Comparison of ENCODE assay signal across 1 cellular context in genomic region chr6:27251672-27252251, GRCh38.
TF ChIP-seq lines count a peak whose summit lies in the region.

No MANE protein-coding gene starts in this region.

TF ChIP-seq in K562, 482 proteins besides CTCF, POLR2A, EP300 and RAD21 (continued from another document and continues in another):
- TF ChIP-seq CREB5 (CRISPR knock-in tag; IDR thresholded peaks at IDR 0.05) (no peak), DDX20 (tag; IDR thresholded peaks at IDR 0.05; ENCODE audit: low read depth) (no peak), TCFL5 (CRISPR knock-in tag; conservative IDR thresholded peaks at IDR 0.05) (no peak), ZNF592 (IDR thresholded peaks at IDR 0.05) (peak; percentile 55), ZNF766 (CRISPR knock-in tag; conservative IDR thresholded peaks at IDR 0.05) (no peak; the same call in 1 of the 2 replicates), NFYB (IDR thresholded peaks at IDR 0.05; ENCODE audit: extremely low read depth, insufficient read length) (peak; percentile 61), ZNF551 (CRISPR knock-in tag; IDR thresholded peaks at IDR 0.05) (no peak), HSF4 (CRISPR knock-in tag; IDR thresholded peaks at IDR 0.05; ENCODE audit: borderline replicate concordance) (no peak), CTBP1 (IDR thresholded peaks at IDR 0.05; ENCODE audit: borderline replicate concordance) (peak; percentile 98), KHSRP (IDR thresholded peaks at IDR 0.05) (no peak), ZFPM2 (CRISPR knock-in tag; IDR thresholded peaks at IDR 0.05) (0 out of 2 replicates have a peak, but pooled peaks have one; percentile 1), ZNF79 (CRISPR knock-in tag; IDR thresholded peaks at IDR 0.05; ENCODE audit: low read depth) (no peak), RBM25 (IDR thresholded peaks at IDR 0.05; ENCODE audit: low read depth, low read length, severe bottlenecking) (peak; percentile 91), TCF3 (CRISPR knock-in tag; IDR thresholded peaks at IDR 0.05) (peak; percentile 52), ATF7 (IDR thresholded peaks at IDR 0.05) (peak; percentile 73), MAFK (IDR thresholded peaks at IDR 0.05; ENCODE audit: low read length) (no peak), ATF1 (CRISPR knock-in tag; IDR thresholded peaks at IDR 0.05) (no peak; the same call in 1 of the 2 replicates), ATF1 (tag; IDR thresholded peaks at IDR 0.05) (peak; percentile 84), STAT5B (CRISPR knock-in tag; IDR thresholded peaks at IDR 0.05) (no peak), FOXJ3 (CRISPR knock-in tag; IDR thresholded peaks at IDR 0.05) (no peak), PATZ1 (CRISPR knock-in tag; IDR thresholded peaks at IDR 0.05; ENCODE audit: borderline replicate concordance) (no peak), ZNF584 (CRISPR knock-in tag; IDR thresholded peaks at IDR 0.05; ENCODE audit: low read depth) (0 out of 2 replicates have a peak, but pooled peaks have one; percentile 46), ZNF311 (CRISPR knock-in tag; IDR thresholded peaks at IDR 0.05) (no peak), SRSF9 (IDR thresholded peaks at IDR 0.05; ENCODE audit: borderline replicate concordance, low read depth, low read length) (no peak), USF2 (CRISPR knock-in tag; IDR thresholded peaks at IDR 0.05) (no peak), ZNF695 (CRISPR knock-in tag; IDR thresholded peaks at IDR 0.05) (no peak), ETV1 (tag; conservative IDR thresholded peaks at IDR 0.05; ENCODE audit: low read depth) (peak; percentile 78), CBFA2T2 (conservative IDR thresholded peaks at IDR 0.05) (no peak), CHD7 (IDR thresholded peaks at IDR 0.05; ENCODE audit: low read depth, low read length) (no peak), MCM3 (IDR thresholded peaks at IDR 0.05) (no peak), NFIX (CRISPR knock-in tag; IDR thresholded peaks at IDR 0.05; ENCODE audit: low read depth) (no peak), BCLAF1 (IDR thresholded peaks at IDR 0.05; ENCODE audit: borderline replicate concordance in 1 of 2, control insufficient read depth in 1 of 2, low read depth in 2 of 2, low read length in 1 of 2) (no peak), FOXP4 (CRISPR knock-in tag; IDR thresholded peaks at IDR 0.05; ENCODE audit: borderline replicate concordance) (no peak), RBM14 (IDR thresholded peaks at IDR 0.05; ENCODE audit: borderline replicate concordance, insufficient read depth, low read depth, low read length) (no peak)
